Comparison of ENCODE assay signal across 7 cellular contexts in the genomic region with DNA sequence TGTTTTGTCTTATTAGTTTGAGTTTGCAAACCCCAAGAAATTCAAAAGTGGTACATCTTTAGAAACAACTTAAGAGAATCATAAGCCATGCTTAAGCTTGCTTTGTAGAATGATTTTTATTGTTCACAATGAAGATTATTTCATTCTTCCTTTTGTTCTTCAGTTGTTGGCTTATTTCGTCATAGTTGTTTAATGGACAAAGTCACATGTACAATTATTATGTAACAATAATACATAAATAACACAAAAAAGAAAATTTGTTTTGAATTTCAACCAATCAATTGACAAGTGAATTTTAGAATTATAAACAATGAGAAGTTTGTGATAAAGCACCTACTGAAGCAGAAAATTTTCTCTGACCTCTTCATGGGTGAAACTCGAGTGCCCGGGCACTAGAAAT.
"Had no signal": no experiment of that assay in that cellular context is flagged by ENCODE, and none has a peak within 500 bp of the region (broad histone marks: within the 10 kb centered on the region; RNA-seq: fewer than 3 reads in every experiment).

No MANE protein-coding gene starts in this region.

- DNase-seq: H9, HCEC 1CT, KG1 had no signal

- H3K4me3 ChIP-seq: GM23338 had no signal

- H2AFZ ChIP-seq: GM23338 had no signal

- H3K4me2 ChIP-seq: GM23338 had no signal

- FAIRE-seq: H1, H54 had no signal

- ATAC-seq: GM23338 had no signal

- H3K27ac ChIP-seq: HL-60 had no signal
